ENCODE assay signal across 17 cellular contexts in the genomic region with DNA sequence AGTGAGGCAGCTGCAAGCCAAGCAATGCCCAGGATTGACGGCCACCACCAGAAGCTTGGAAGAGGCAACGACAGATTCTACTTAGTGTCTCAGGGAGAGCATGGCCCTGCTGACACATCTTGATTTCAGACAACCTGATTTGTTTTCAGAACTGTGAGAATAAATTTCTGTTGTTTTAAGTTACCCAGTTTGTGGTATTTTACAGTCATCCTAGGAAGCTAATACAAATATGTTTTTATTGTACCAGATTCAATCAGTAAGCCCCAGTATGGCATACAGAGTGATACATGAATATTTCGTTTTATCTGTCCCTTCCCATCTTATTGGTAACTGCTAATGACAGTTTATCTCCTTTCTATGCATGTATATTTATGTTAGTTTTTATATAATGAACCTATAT.
DNase-seq lines count a peak whose midpoint lies in the region; ATAC-seq and TF ChIP-seq lines count a peak whose summit lies in the region.
"Had no signal": no experiment of that assay in that cellular context is flagged by ENCODE, and none has a peak within 500 bp of the region (broad histone marks: within the 10 kb centered on the region; RNA-seq: fewer than 3 reads in every experiment).

No MANE protein-coding gene starts in this region.

- H3K27ac Mint-ChIP-seq in T-helper 17 cell: peak overlapping the region; percentile 95
- H3K27ac Mint-ChIP-seq: activated T-helper 2 cell treated with anti-CD3 and anti-CD28 coated beads, Interferon-gamma antibody, Interleukin-2, Interleukin-4, amounts not matched to agents 10 μg/mL and 5 μg/mL and 100 μg/mL, durations not matched to agents 14 hours and 24 hours and 36 hours had no signal

- H3K4me3 ChIP-seq in cardiac muscle cell (no peak overlapping the region), mesenchymal stem cell (ENCODE audit: insufficient read depth in 1 of 2, low read depth in 1 of 2, low read length in 2 of 2) (no peak overlapping the region), tibial artery (no peak overlapping the region)
- H3K4me3 ChIP-seq: Peyer's patch had no signal

- peak overlapping the region; percentile 67 for H4K8ac ChIP-seq in mesenchymal stem cell (ENCODE audit: low read length)

- TF ChIP-seq CTCF in cardiac muscle cell (IDR thresholded peaks at IDR 0.05; ENCODE audit: low read depth, low read length) (no peak), tibial artery (IDR thresholded peaks at IDR 0.05) (no peak)

- H3K23ac ChIP-seq in mesenchymal stem cell (ENCODE audit: low read length in 2 of 2): no peak overlapping the region

- no peak overlapping the region for H2AK5ac ChIP-seq in mesenchymal stem cell (ENCODE audit: low read length, severe bottlenecking)

- no peak overlapping the region for H2AFZ ChIP-seq in mesenchymal stem cell (ENCODE audit: low read depth, low read length)

- WGBS in mesenchymal stem cell: 89% methylated on average over 2 of the region's 3 CpGs

- intact Hi-C loops in left cardiac atrium (cut with DNase I): no loop called here
- intact Hi-C loops in tibial artery (cut with DNase I; ENCODE audit: low total_unique reads): no loop called here

- H3K4ac ChIP-seq in mesenchymal stem cell (ENCODE audit: low read depth in 1 of 2, low read length in 2 of 2): peak overlapping the region in 1 of 2 experiments; percentile 5

- peaks cover 22% of the 10 kb centered on the region for H3K79me1 ChIP-seq in mesenchymal stem cell (replicated peaks; ENCODE audit: low read length, poor library complexity, severe bottlenecking)

- H4K91ac ChIP-seq in mesenchymal stem cell (ENCODE audit: low read length): no peak overlapping the region

- H3K36me3 Mint-ChIP-seq in T-helper 17 cell (ENCODE audit: low read depth): peaks cover 3% of the 10 kb centered on the region

- H3K14ac ChIP-seq in mesenchymal stem cell (ENCODE audit: low read length in 2 of 2): peak overlapping the region in 1 of 2 experiments; percentile 33

- H3K18ac ChIP-seq in mesenchymal stem cell (ENCODE audit: low read depth in 1 of 2, low read length in 2 of 2): peak overlapping the region in 1 of 2 experiments; percentile 54

- H3K27me3 Mint-ChIP-seq in T-helper 17 cell: peaks cover 7% of the 10 kb centered on the region

- ATAC-seq in left cardiac atrium (no peak), T-helper 17 cell (no peak), GM19324 (IDR thresholded peaks at IDR 0.05; ENCODE audit: low FRiP score, unreplicated experiment) (no peak)
- ATAC-seq: foreskin keratinocyte, HCT116 had no signal

- H3K27ac ChIP-seq in cardiac muscle cell (peak overlapping the region; percentile 86), mesenchymal stem cell (ENCODE audit: low read length, poor library complexity, severe bottlenecking) (no peak overlapping the region), tibial artery (peak overlapping the region; percentile 70 to 72)
- H3K27ac ChIP-seq: foreskin keratinocyte had no signal

- H2BK120ac ChIP-seq in mesenchymal stem cell (ENCODE audit: low read depth, low read length): no peak overlapping the region

- H3K27me3 ChIP-seq in cardiac muscle cell (no peaks in the 10 kb centered on the region), mesenchymal stem cell (ENCODE audit: control insufficient read depth in 1 of 2, insufficient read depth in 1 of 2, low read length in 2 of 2) (no peaks in the 10 kb centered on the region), tibial artery (no peaks in the 10 kb centered on the region)
- H3K27me3 ChIP-seq: foreskin keratinocyte, Peyer's patch had no signal

- H3K9me3 ChIP-seq in cardiac muscle cell (ENCODE audit: low read depth): no peaks in the 10 kb centered on the region
- H3K9me3 ChIP-seq in T-helper 17 cell (ENCODE audit: control insufficient read depth, low read length, poor library complexity, severe bottlenecking): no peaks in the 10 kb centered on the region
- no peaks in the 10 kb centered on the region for H3K9me3 ChIP-seq in mesenchymal stem cell (ENCODE audit: control insufficient read depth, low read length)
- H3K9me3 ChIP-seq in tibial artery: no peaks in the 10 kb centered on the region
- H3K9me3 ChIP-seq: Peyer's patch had no signal

- DNase-seq in cardiac muscle cell (ENCODE audit: low read depth in 1 of 2, low spot score in 1 of 2): no peak
- no peak for DNase-seq in left cardiac atrium
- DNase-seq in T-helper 17 cell: no peak
- no peak for DNase-seq in mesenchymal stem cell
- no peak for DNase-seq in tibial artery
- no peak for DNase-seq in NK-92 treated with Interleukin-12 subunit alpha and Interleukin-12 subunit beta, amount 100 ng/mL, for 24 hours (lab: John Stamatoyannopoulos, UW)
- no peak for DNase-seq in hypothalamus (lab: John Stamatoyannopoulos, UW)
- DNase-seq: aorta, foreskin keratinocyte, Kasumi-1, NCI-H1417, NCI-H2171, NCI-H82, Peyer's patch had no signal

- peaks cover 44% of the 10 kb centered on the region for H3K4me1 Mint-ChIP-seq in T-helper 17 cell

- no peak overlapping the region for H3K4me2 ChIP-seq in mesenchymal stem cell (ENCODE audit: low read length, poor library complexity, severe bottlenecking)

- no peak overlapping the region for H3K9ac ChIP-seq in mesenchymal stem cell (ENCODE audit: low read length)

- peak overlapping the region in 1 of 2 experiments; percentile 40 for H2BK12ac ChIP-seq in mesenchymal stem cell (ENCODE audit: low read length in 2 of 2)

- peak overlapping the region; percentile 67 for H3K4me3 Mint-ChIP-seq in T-helper 17 cell

- H2BK5ac ChIP-seq in mesenchymal stem cell (ENCODE audit: low read depth, low read length, poor library complexity, severe bottlenecking): no peak overlapping the region

- H3K36me3 ChIP-seq in cardiac muscle cell: no peaks in the 10 kb centered on the region
- peaks cover 0 to 5% of the 10 kb centered on the region in 2 experiments for H3K36me3 ChIP-seq in mesenchymal stem cell (ENCODE audit: control insufficient read depth in 1 of 2, insufficient read depth in 2 of 2, low read depth in 1 of 2, low read length in 2 of 2)
- no peaks in the 10 kb centered on the region for H3K36me3 ChIP-seq in tibial artery
- H3K36me3 ChIP-seq: Peyer's patch had no signal

- H2BK15ac ChIP-seq in mesenchymal stem cell (ENCODE audit: low read depth, poor library complexity, severe bottlenecking): no peak overlapping the region

- peaks cover 49% of the 10 kb centered on the region for H3K4me1 ChIP-seq in cardiac muscle cell (ENCODE audit: low read depth)
- H3K4me1 ChIP-seq in mesenchymal stem cell (ENCODE audit: control insufficient read depth, insufficient read depth, low read depth, low read length): peaks cover 7% of the 10 kb centered on the region
- H3K4me1 ChIP-seq in tibial artery: peaks cover 0 to 78% (median 28%) of the 10 kb centered on the region in 4 donors
- H3K4me1 ChIP-seq: foreskin keratinocyte had no signal
